8 cellular contexts compared by ENCODE assay signal in genomic region chr21:33931799-33932390, GRCh38. TPM values are rescaled to one million over a fixed set of nuclear protein-coding genes. Genes with fewer than 3 reads are reported as not detected.
DNase-seq lines count a peak whose midpoint lies in the region; ATAC-seq and TF ChIP-seq lines count a peak whose summit lies in the region.

No MANE protein-coding gene starts in this region.

- H3K27ac Mint-ChIP-seq in naive thymus-derived CD4-positive, alpha-beta T cell: peak overlapping the region; percentile 97 to 100 (median 99)

- intact Hi-C loops in naive thymus-derived CD4-positive, alpha-beta T cell (cut with micrococcal nuclease): loop anchor here (2.0 kb wide), 2 partner anchors 15 to 45 kb away; no protein-coding TSS in a partner anchor

- peak; percentile 40 for ATAC-seq in naive thymus-derived CD4-positive, alpha-beta T cell

- WGBS in ectodermal cell, 2 experiments: 90 to 93% methylated on average over 9 to 10 of the region's 10 CpGs

- peaks cover 12% of the 10 kb centered on the region for H3K36me3 ChIP-seq in OCI-LY3 (replicated peaks; ENCODE audit: low read depth, low read length)
- no peaks in the 10 kb centered on the region for H3K36me3 ChIP-seq in ectodermal cell (ENCODE audit: control insufficient read depth, insufficient read depth, low read length)
- H3K36me3 ChIP-seq in naive thymus-derived CD4-positive, alpha-beta T cell (ENCODE audit: control insufficient read depth in 2 of 3, insufficient read depth in 3 of 3, low read length in 3 of 3): no peaks in the 10 kb centered on the region

- CTCF ChIA-PET in naive thymus-derived CD4-positive, alpha-beta T cell (lab: Charles Lee): interaction anchor here (0.6 to 4.7 kb wide), 2 partner anchors 17 to 310 kb away, joined by 6 to 44 read pairs; no protein-coding TSS in a partner anchor

- H3K9ac ChIP-seq in OCI-LY3 (ENCODE audit: low read length): peak overlapping the region; percentile 87

- DNase-seq in EH (ENCODE audit: low read depth) (peak; percentile 13), NCI-H1105 (lab: John Stamatoyannopoulos, UW) (no peak), superior temporal gyrus (ENCODE audit: extremely low spot score) (no peak), A172 (ENCODE audit: low spot score) (no peak), occipital lobe (lab: John Stamatoyannopoulos, UW) (no peak)
- no peak for DNase-seq in naive thymus-derived CD4-positive, alpha-beta T cell

- H3K27me3 ChIP-seq in OCI-LY3 (ENCODE audit: low read depth, low read length): no peaks in the 10 kb centered on the region
- H3K27me3 ChIP-seq in ectodermal cell (ENCODE audit: control insufficient read depth, insufficient read depth, low read length, poor library complexity, severe bottlenecking): no peaks in the 10 kb centered on the region
- no peaks in the 10 kb centered on the region for H3K27me3 ChIP-seq in naive thymus-derived CD4-positive, alpha-beta T cell (ENCODE audit: control insufficient read depth in 2 of 2, insufficient read depth in 2 of 2, low read length in 2 of 2)

- H3K4me3 ChIP-seq in OCI-LY3 (ENCODE audit: low read length): peak overlapping the region; percentile 86
- H3K4me3 ChIP-seq in ectodermal cell (ENCODE audit: insufficient read depth, low read depth, low read length): peak overlapping the region; percentile 36
- H3K4me3 ChIP-seq in naive thymus-derived CD4-positive, alpha-beta T cell (ENCODE audit: low read length): peak overlapping the region; percentile 77

- TF ChIP-seq CTCF in OCI-LY3 (IDR thresholded peaks at IDR 0.05; ENCODE audit: low read depth, low read length): no peak

- H3K9me3 ChIP-seq in OCI-LY3 (ENCODE audit: insufficient read depth, low read length): no peaks in the 10 kb centered on the region
- H3K9me3 ChIP-seq in ectodermal cell (ENCODE audit: control insufficient read depth, low read length): no peaks in the 10 kb centered on the region
- H3K9me3 ChIP-seq in naive thymus-derived CD4-positive, alpha-beta T cell (ENCODE audit: control insufficient read depth in 2 of 3, low read length in 3 of 3): no peaks in the 10 kb centered on the region

- POLR2A ChIA-PET in naive thymus-derived CD4-positive, alpha-beta T cell (lab: Charles Lee): interaction anchor here (0.7 to 11.2 kb wide), 10 partner anchors 8 to 1908 kb away, joined by 3 to 502 read pairs (median 6); partner anchors contain the start of gene SON

- H3K4me1 ChIP-seq in OCI-LY3 (ENCODE audit: low read length) (peaks cover 12% of the 10 kb centered on the region), ectodermal cell (ENCODE audit: control insufficient read depth, insufficient read depth, low read length) (no peaks in the 10 kb centered on the region)
- H3K4me1 ChIP-seq in naive thymus-derived CD4-positive, alpha-beta T cell (ENCODE audit: control insufficient read depth in 2 of 2, insufficient read depth in 2 of 2, low read length in 2 of 2): peaks cover 30 to 48% of the 10 kb centered on the region in 2 donors

- H3K27me3 Mint-ChIP-seq in naive thymus-derived CD4-positive, alpha-beta T cell: no peaks in the 10 kb centered on the region

- no peaks in the 10 kb centered on the region for H4K20me1 ChIP-seq in OCI-LY3 (ENCODE audit: insufficient read depth, low read length)

- H2AFZ ChIP-seq in OCI-LY3 (ENCODE audit: low read depth, low read length): peak overlapping the region; percentile 94; the same call in 1 of the 2 replicates

- peaks cover 18 to 59% (median 44%) of the 10 kb centered on the region in 7 donors for H3K4me1 Mint-ChIP-seq in naive thymus-derived CD4-positive, alpha-beta T cell

- peaks cover 19% of the 10 kb centered on the region for H3K79me2 ChIP-seq in OCI-LY3 (ENCODE audit: low read length)

- peaks cover 0 to 8% (median 3%) of the 10 kb centered on the region in 11 donors for H3K9me3 Mint-ChIP-seq in naive thymus-derived CD4-positive, alpha-beta T cell

- H3K4me2 ChIP-seq in OCI-LY3 (ENCODE audit: low read length): peak overlapping the region; percentile 99

- peak overlapping the region; percentile 75 for H3K27ac ChIP-seq in OCI-LY3 (ENCODE audit: low read length)
- peak overlapping the region; percentile 22 for H3K27ac ChIP-seq in ectodermal cell (ENCODE audit: insufficient read depth, low read depth, low read length, poor library complexity, severe bottlenecking)
- H3K27ac ChIP-seq in naive thymus-derived CD4-positive, alpha-beta T cell (ENCODE audit: low read depth, low read length): peak overlapping the region; percentile 94

- peak overlapping the region; percentile 94 to 100 (median 98) for H3K4me3 Mint-ChIP-seq in naive thymus-derived CD4-positive, alpha-beta T cell

- H3K36me3 Mint-ChIP-seq in naive thymus-derived CD4-positive, alpha-beta T cell: peaks cover 0 to 26% (median 9%) of the 10 kb centered on the region in 5 donors

RNA-seq across cellular contexts. Expression of gene ATP5PO, which starts 16.3 kb away (rescaled TPM):
- 349 TPM for polyA plus RNA-seq in ectodermal cell (2013, experiment 1 of 4)
- polyA plus RNA-seq in ectodermal cell (2013, experiment 2 of 4): 353 TPM
- polyA plus RNA-seq in ectodermal cell (2013, experiment 3 of 4): 329 TPM
- 381 TPM for polyA plus RNA-seq in ectodermal cell (2013, experiment 4 of 4)
- 100 to 1,000 TPM; 123 to 185 (median 157) TPM for total RNA-seq in naive thymus-derived CD4-positive, alpha-beta T cell
- 100 to 1,000 TPM; 366 to 449 TPM for polyA plus RNA-seq in naive thymus-derived CD4-positive, alpha-beta T cell
- 348 and 477 TPM in 2 replicates for total RNA-seq in A172 (2014; rRNA removed; shearing (Covaris generic))
- 154 TPM for total RNA-seq in occipital lobe

Comparison
In these comparisons a context has a peak if more than half of its experiments do, and no peak if none do; other contexts are left out.
1. H3K27ac ChIP-seq: peak in every context shown above with its lines; median percentile 94 in naive thymus-derived CD4-positive, alpha-beta T cell; 75 in OCI-LY3; 22 in ectodermal cell.
2. H3K4me3 ChIP-seq: peak in every context shown above with its lines; median percentile 86 in OCI-LY3; 77 in naive thymus-derived CD4-positive, alpha-beta T cell; 36 in ectodermal cell.